23 cellular contexts compared by ENCODE assay signal in the genomic region with DNA sequence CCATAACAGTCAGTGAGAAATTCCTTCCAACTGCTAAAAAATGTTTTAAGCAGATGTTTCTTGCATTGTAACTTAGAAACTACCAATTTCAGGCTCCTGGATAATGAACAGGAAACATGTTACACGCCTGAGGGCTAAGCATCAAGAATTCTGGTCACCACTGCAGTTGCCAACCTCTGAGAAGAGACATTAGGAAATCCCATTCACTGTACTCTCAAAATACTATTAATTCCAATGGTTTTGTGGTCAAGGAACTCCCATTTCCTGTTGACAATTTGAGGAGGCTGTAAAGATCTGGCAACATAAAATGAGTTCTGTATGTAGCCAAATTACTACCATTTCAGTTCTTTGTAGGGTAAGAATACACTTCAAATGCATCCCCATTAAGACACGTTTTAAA.
DNase-seq lines count a peak whose midpoint lies in the region; ATAC-seq and TF ChIP-seq lines count a peak whose summit lies in the region.
"Had no signal": no experiment of that assay in that cellular context is flagged by ENCODE, and none has a peak within 500 bp of the region (broad histone marks: within the 10 kb centered on the region; RNA-seq: fewer than 3 reads in every experiment).

No MANE protein-coding gene starts in this region.

- H3K27ac Mint-ChIP-seq in T-cell, result no peak overlapping the region
- H3K27ac Mint-ChIP-seq: naive thymus-derived CD8-positive, alpha-beta T cell had no signal

- H3K4me1 ChIP-seq in body of pancreas, result no peaks in the 10 kb centered on the region
- H3K4me1 ChIP-seq: lower lobe of right lung, uterus had no signal

- H3K36me3 Mint-ChIP-seq in T-cell, result no peaks in the 10 kb centered on the region
- H3K36me3 Mint-ChIP-seq: naive thymus-derived CD8-positive, alpha-beta T cell had no signal

- H3K36me3 ChIP-seq in body of pancreas (replicated peaks in 1 of 2; ENCODE audit: insufficient read depth in 1 of 2, low read depth in 2 of 2), result no peaks in the 10 kb centered on the region
- H3K36me3 ChIP-seq: lower lobe of right lung, uterus had no signal

- H3K4me3 Mint-ChIP-seq in T-cell, result no peak overlapping the region
- H3K4me3 Mint-ChIP-seq: B cell; naive thymus-derived CD8-positive, alpha-beta T cell had no signal

- peaks cover 0 to 4% (median 2%) of the 10 kb centered on the region in 3 donors for H3K4me1 Mint-ChIP-seq in T-cell

- no peaks in the 10 kb centered on the region for H3K9me3 ChIP-seq in body of pancreas
- H3K9me3 ChIP-seq: lower lobe of right lung, uterus had no signal

- intact Hi-C loops in body of pancreas (cut with DNase I), result no loop called here

- CTCF ChIA-PET in T-cell (lab: Charles Lee), result no interaction called here

- no peak for TF ChIP-seq POLR2A in body of pancreas (IDR thresholded peaks at IDR 0.05)

- H3K4me3 ChIP-seq in choroid plexus epithelial cell (ENCODE audit: low read depth, low read length), result no peak overlapping the region
- H3K4me3 ChIP-seq in body of pancreas, result no peak overlapping the region
- H3K4me3 ChIP-seq: GM12878, lower lobe of right lung, skin epidermis, uterus had no signal

- DNase-seq in Daoy (ENCODE audit: low read depth), result peak; percentile 28
- peak; percentile 88 for DNase-seq in M059J (ENCODE audit: low read depth)
- peak; percentile 78 for DNase-seq in choroid plexus epithelial cell (ENCODE audit: low read depth)
- DNase-seq in myocyte (ENCODE audit: low read depth), result peak; percentile 50
- DNase-seq in T-cell, result no peak
- no peak for DNase-seq in body of pancreas
- no peak for DNase-seq in NCI-H69 (lab: John Stamatoyannopoulos, UW)
- DNase-seq: activated CD4-positive, alpha-beta T cell treated with anti-CD3 and anti-CD28 coated beads, Interleukin-2, amount 50 U/mL, for 1 hour; activated CD8-positive, alpha-beta memory T cell treated with anti-CD3 and anti-CD28 coated beads, Interleukin-2, amount 50 U/mL, for 48 hours; activated gamma-delta T cell; amygdala; cortex of kidney; lower lobe of right lung; naive thymus-derived CD8-positive, alpha-beta T cell; NCI-H146; posterior cingulate gyrus; stimulated activated CD4-positive, alpha-beta T cell treated with anti-CD3 and anti-CD28 coated beads, Interleukin-4, amount 100 ng/mL, for 1 hour; uterus had no signal

- 58 to 64% methylated on average over 2 of the region's 2 CpGs for WGBS in body of pancreas, 2 donors

- no peaks in the 10 kb centered on the region for H3K27me3 Mint-ChIP-seq in T-cell
- H3K27me3 Mint-ChIP-seq: B cell had no signal

- no peak for ATAC-seq in T-cell (replicated peaks in 1 of 4)
- ATAC-seq in body of pancreas, result no peak
- no peak for ATAC-seq in GM21423 (IDR thresholded peaks at IDR 0.05; ENCODE audit: unreplicated experiment)
- ATAC-seq: GM12878; lower lobe of right lung; naive thymus-derived CD8-positive, alpha-beta T cell had no signal

- peaks cover 2 to 3% (median 3%) of the 10 kb centered on the region in 3 donors for H3K9me3 Mint-ChIP-seq in T-cell

- POLR2A ChIA-PET in T-cell (lab: Charles Lee), result no interaction called here

- H3K27ac ChIP-seq in body of pancreas, result no peak overlapping the region
- H3K27ac ChIP-seq: epithelial cell of prostate, lower lobe of right lung, skin epidermis, uterus had no signal

- TF ChIP-seq CTCF in choroid plexus epithelial cell (conservative IDR thresholded peaks at IDR 0.05; ENCODE audit: low read depth, low read length) (no peak), body of pancreas (IDR thresholded peaks at IDR 0.05) (no peak)

- H3K27me3 ChIP-seq in body of pancreas, result no peaks in the 10 kb centered on the region
- H3K27me3 ChIP-seq: uterus had no signal

Comparison
In these comparisons a context has a peak if more than half of its experiments do, and no peak if none do; other contexts are left out.
1. DNase-seq: peak in Daoy (single experiment), M059J (single experiment), choroid plexus epithelial cell (single experiment) and myocyte (single experiment); none in T-cell (0 of 34), body of pancreas (0 of 4) and NCI-H69 (single experiment).